10 cellular contexts compared by ENCODE assay signal in genomic region chr4:98662619-98663225, GRCh38. TPM values are rescaled to one million over a fixed set of nuclear protein-coding genes. Genes with fewer than 3 reads are reported as not detected.
A peak's percentile ranks its signal among the peaks of the same experiment; 100 is the strongest.
DNase-seq lines count a peak whose midpoint lies in the region; ATAC-seq and TF ChIP-seq lines count a peak whose summit lies in the region.
"Had no signal": no experiment of that assay in that cellular context is flagged by ENCODE, and none has a peak within 500 bp of the region (broad histone marks: within the 10 kb centered on the region; RNA-seq: fewer than 3 reads in every experiment).

No MANE protein-coding gene starts in this region.

- H3K4me1 ChIP-seq in PC-9 (replicated peaks; ENCODE audit: insufficient read depth) (peaks cover 44% of the 10 kb centered on the region), adrenal gland (replicated peaks in 1 of 2) (peaks cover 0 to 9% of the 10 kb centered on the region in 2 donors)

- TF ChIP-seq CTCF in PC-9 (conservative IDR thresholded peaks at IDR 0.05) = no peak
- no peak for TF ChIP-seq CTCF in adrenal gland (IDR thresholded peaks at IDR 0.05)

- H3K4me3 ChIP-seq in PC-9 = no peak overlapping the region
- H3K4me3 ChIP-seq in MG63 = no peak overlapping the region
- no peak overlapping the region for H3K4me3 ChIP-seq in adrenal gland

- 77 to 83% (median 81%) methylated on average over 7 of the region's 7 CpGs for WGBS in adrenal gland, 4 donors

- BruUV-seq in PC-9 (replicated peaks; lab: Mats Ljungman, UMichigan) = no TSS peak

- H3K36me3 ChIP-seq in PC-9 (ENCODE audit: low read depth) = no peaks in the 10 kb centered on the region
- H3K36me3 ChIP-seq in MG63 = no peaks in the 10 kb centered on the region
- no peaks in the 10 kb centered on the region for H3K36me3 ChIP-seq in adrenal gland (replicated peaks in 1 of 2)

- H3K79me2 ChIP-seq in PC-9 (ENCODE audit: low read depth) = peaks cover 15% of the 10 kb centered on the region

- CTCF ChIA-PET in PC-9 (lab: Charles Lee) = no interaction called here

- intact Hi-C loops in PC-9 (cut with micrococcal nuclease; ENCODE audit: unreplicated experiment) = no loop called here
- intact Hi-C loops in adrenal gland (cut with DNase I) = no loop called here

- no peak overlapping the region for H2AFZ ChIP-seq in PC-9

- ATAC-seq in GM21825 (IDR thresholded peaks at IDR 0.05; ENCODE audit: unreplicated experiment) = peak; percentile 13
- ATAC-seq in GM21526 (IDR thresholded peaks at IDR 0.05; ENCODE audit: low FRiP score, unreplicated experiment) = no peak

- TF ChIP-seq POLR2A in adrenal gland (IDR thresholded peaks at IDR 0.05) = no peak

- peak in 1 of 2 experiments; percentile 80 for DNase-seq in PC-9
- peak; percentile 82 for DNase-seq in astrocyte of the hippocampus (ENCODE audit: low read depth, low spot score)
- DNase-seq in stimulated activated CD4-positive, alpha-beta T cell treated with anti-CD3 and anti-CD28 coated beads, Interleukin-4, amount 100 ng/mL, for 4 hours = peak; percentile 36 to 59
- DNase-seq in NCI-H446 treated with DMSO at 0.1 percent for 48 hours (lab: John Stamatoyannopoulos, UW) = no peak
- no peak for DNase-seq in MG63
- DNase-seq in adrenal gland = no peak

- H3F3A ChIP-seq in PC-9 (ENCODE audit: insufficient read depth, low read depth) = peaks cover 28% of the 10 kb centered on the region

- H3K9me3 ChIP-seq in PC-9 (ENCODE audit: insufficient read depth, low read depth) (no peaks in the 10 kb centered on the region), MG63 (no peaks in the 10 kb centered on the region), adrenal gland (replicated peaks in 1 of 3) (no peaks in the 10 kb centered on the region)

- POLR2A ChIA-PET in PC-9 (lab: Charles Lee; ENCODE audit: unreplicated experiment) = interaction anchor here (0.6 kb wide), 1 partner anchor 96 kb away, joined by 4 read pairs; no protein-coding TSS in a partner anchor

- H3K27ac ChIP-seq in PC-9 (peak overlapping the region; percentile 40), adrenal gland (no peak overlapping the region)
- H3K27ac ChIP-seq: epithelial cell of prostate, HL-60 had no signal

- H3K9me2 ChIP-seq in PC-9 (ENCODE audit: insufficient read depth) = no peaks in the 10 kb centered on the region

- H4K20me1 ChIP-seq in PC-9 (ENCODE audit: insufficient read depth) = no peaks in the 10 kb centered on the region

- H3K4me2 ChIP-seq in PC-9 = peak overlapping the region; percentile 77

- no peaks in the 10 kb centered on the region for H3K27me3 ChIP-seq in PC-9 (ENCODE audit: insufficient read depth, low read depth)
- H3K27me3 ChIP-seq in MG63 = no peaks in the 10 kb centered on the region
- H3K27me3 ChIP-seq in adrenal gland = no peaks in the 10 kb centered on the region

RNA-seq across cellular contexts. Expression of gene TSPAN5, which starts 4.3 kb away (rescaled TPM):
- total RNA-seq in PC-9 (2021) = 9.8 and 12.4 TPM in 2 replicates
- 2.7 and 12.6 TPM in 2 replicates for total RNA-seq in MG63 (2014; rRNA removed; shearing (Covaris generic); ENCODE audit: low replicate concordance)
- total RNA-seq in adrenal gland = 1 to 10 TPM; 1.9 to 3.9 (median 2.7) TPM
- polyA plus RNA-seq in adrenal gland = 1 to 10 TPM; 1.4 to 1.8 (median 1.5) TPM

Comparison
In these comparisons a context has a peak if more than half of its experiments do, and no peak if none do; other contexts are left out.
1. DNase-seq: peak in astrocyte of the hippocampus (single experiment) and stimulated activated CD4-positive, alpha-beta T cell treated with anti-CD3 and anti-CD28 coated beads, Interleukin-4, amount 100 ng/mL, for 4 hours (2 of 2); none in NCI-H446 treated with DMSO at 0.1 percent for 48 hours (single experiment), MG63 (single experiment) and adrenal gland (0 of 7).